In genomic region chr16:82660078-82660645, GRCh38 we compare ENCODE assay signal across 8 cellular contexts. TPM values are rescaled to one million over a fixed set of nuclear protein-coding genes. Genes with fewer than 3 reads are reported as not detected.
DNase-seq lines count a peak whose midpoint lies in the region; ATAC-seq and TF ChIP-seq lines count a peak whose summit lies in the region.

No MANE protein-coding gene starts in this region.

- no peaks in the 10 kb centered on the region for H3K36me3 Mint-ChIP-seq in CD4-positive, alpha-beta T cell (ENCODE audit: low read depth)
- no peaks in the 10 kb centered on the region for H3K36me3 Mint-ChIP-seq in activated naive CD8-positive, alpha-beta T cell treated with anti-CD3 and anti-CD28 coated beads, Interleukin-2, amount 10 ng/mL, durations not matched to agents 7 days and 5 days
- no peaks in the 10 kb centered on the region for H3K36me3 Mint-ChIP-seq in mesothelial cell of epicardium

- intact Hi-C loops in CD4-positive, alpha-beta T cell (cut with DNase I, micrococcal nuclease) = no loop called here
- intact Hi-C loops in tibial artery (cut with DNase I; ENCODE audit: low total_unique reads) = no loop called here

- 35% methylated on average over 8 of the region's 8 CpGs for WGBS in suprapubic skin

- H3K4me1 ChIP-seq in suprapubic skin (peaks cover under 1% of the 10 kb centered on the region), tibial artery (peaks cover 0 to 12% (median 6%) of the 10 kb centered on the region in 4 donors)

- DNase-seq in CD4-positive, alpha-beta T cell = peak in 1 of 10 experiments; percentile 10
- DNase-seq in RPMI7951 (ENCODE audit: low read depth) = peak; percentile 94
- no peak for DNase-seq in activated naive CD8-positive, alpha-beta T cell treated with anti-CD3 and anti-CD28 coated beads, Interleukin-2, amount 10 ng/mL, durations not matched to agents 7 days and 5 days
- peak; percentile 98 for DNase-seq in myocyte (ENCODE audit: low read depth)
- no peak for DNase-seq in mesothelial cell of epicardium (ENCODE audit: low spot score in 2 of 2, unreplicated experiment in 2 of 2)
- no peak for DNase-seq in suprapubic skin (ENCODE audit: low spot score in 2 of 2)
- no peak for DNase-seq in tibial artery
- DNase-seq in iPS-NIHi7 (ENCODE audit: extremely low spot score) = no peak

- H3K27me3 ChIP-seq in CD4-positive, alpha-beta T cell (ENCODE audit: control insufficient read depth, insufficient read depth, low read length) = no peaks in the 10 kb centered on the region
- H3K27me3 ChIP-seq in suprapubic skin (no peaks in the 10 kb centered on the region), tibial artery (no peaks in the 10 kb centered on the region)

- peak; percentile 32 for ATAC-seq in CD4-positive, alpha-beta T cell (ENCODE audit: poor library complexity)
- ATAC-seq in activated naive CD8-positive, alpha-beta T cell treated with anti-CD3 and anti-CD28 coated beads, Interleukin-2, amount 10 ng/mL, durations not matched to agents 7 days and 5 days (ENCODE audit: low read depth) = no peak

- peaks cover 55% of the 10 kb centered on the region for H3K4me1 Mint-ChIP-seq in CD4-positive, alpha-beta T cell (ENCODE audit: low read depth)
- H3K4me1 Mint-ChIP-seq in activated naive CD8-positive, alpha-beta T cell treated with anti-CD3 and anti-CD28 coated beads, Interleukin-2, amount 10 ng/mL, durations not matched to agents 7 days and 5 days = peaks cover 38% of the 10 kb centered on the region
- peaks cover 10% of the 10 kb centered on the region for H3K4me1 Mint-ChIP-seq in mesothelial cell of epicardium

- POLR2A ChIA-PET in CD4-positive, alpha-beta T cell (lab: Charles Lee) = no interaction called here
- POLR2A ChIA-PET in activated naive CD8-positive, alpha-beta T cell treated with anti-CD3 and anti-CD28 coated beads, Interleukin-2, amount 10 ng/mL, durations not matched to agents 7 days and 5 days (lab: Charles Lee) = no interaction called here

- H3K9me3 Mint-ChIP-seq in CD4-positive, alpha-beta T cell = peaks cover 3% of the 10 kb centered on the region
- peaks cover 1% of the 10 kb centered on the region for H3K9me3 Mint-ChIP-seq in activated naive CD8-positive, alpha-beta T cell treated with anti-CD3 and anti-CD28 coated beads, Interleukin-2, amount 10 ng/mL, durations not matched to agents 7 days and 5 days
- no peaks in the 10 kb centered on the region for H3K9me3 Mint-ChIP-seq in mesothelial cell of epicardium

- no peak overlapping the region for H3K27ac ChIP-seq in CD4-positive, alpha-beta T cell (ENCODE audit: low read depth, low read length)
- H3K27ac ChIP-seq in suprapubic skin = no peak overlapping the region
- H3K27ac ChIP-seq in tibial artery = no peak overlapping the region

- H3K4me3 ChIP-seq in suprapubic skin = no peak overlapping the region
- H3K4me3 ChIP-seq in tibial artery = no peak overlapping the region

- no peak for TF ChIP-seq CTCF in CD4-positive, alpha-beta T cell (IDR thresholded peaks at IDR 0.05)
- no peak for TF ChIP-seq CTCF in mesothelial cell of epicardium (IDR thresholded peaks at IDR 0.05; ENCODE audit: unreplicated experiment)
- no peak for TF ChIP-seq CTCF in suprapubic skin (IDR thresholded peaks at IDR 0.05)
- TF ChIP-seq CTCF in tibial artery (IDR thresholded peaks at IDR 0.05) = no peak

- peak overlapping the region; percentile 58 for H3K4me3 Mint-ChIP-seq in CD4-positive, alpha-beta T cell
- H3K4me3 Mint-ChIP-seq in activated naive CD8-positive, alpha-beta T cell treated with anti-CD3 and anti-CD28 coated beads, Interleukin-2, amount 10 ng/mL, durations not matched to agents 7 days and 5 days = peak overlapping the region; percentile 59
- H3K4me3 Mint-ChIP-seq in mesothelial cell of epicardium = no peak overlapping the region

- no peak for TF ChIP-seq POLR2A in suprapubic skin (IDR thresholded peaks at IDR 0.05)

- H3K27ac Mint-ChIP-seq in CD4-positive, alpha-beta T cell = peak overlapping the region; percentile 80
- H3K27ac Mint-ChIP-seq in activated naive CD8-positive, alpha-beta T cell treated with anti-CD3 and anti-CD28 coated beads, Interleukin-2, amount 10 ng/mL, durations not matched to agents 7 days and 5 days = peak overlapping the region; percentile 49
- no peak overlapping the region for H3K27ac Mint-ChIP-seq in mesothelial cell of epicardium

- H3K9me3 ChIP-seq in CD4-positive, alpha-beta T cell (ENCODE audit: control insufficient read depth, low read length) = no peaks in the 10 kb centered on the region
- H3K9me3 ChIP-seq in suprapubic skin (no peaks in the 10 kb centered on the region), tibial artery (no peaks in the 10 kb centered on the region)

- no peaks in the 10 kb centered on the region for H3K27me3 Mint-ChIP-seq in CD4-positive, alpha-beta T cell
- no peaks in the 10 kb centered on the region for H3K27me3 Mint-ChIP-seq in activated naive CD8-positive, alpha-beta T cell treated with anti-CD3 and anti-CD28 coated beads, Interleukin-2, amount 10 ng/mL, durations not matched to agents 7 days and 5 days
- peaks cover 2% of the 10 kb centered on the region for H3K27me3 Mint-ChIP-seq in mesothelial cell of epicardium (ENCODE audit: low read depth)

- CTCF ChIA-PET in CD4-positive, alpha-beta T cell (lab: Charles Lee) = interaction anchor here (1.2 kb wide), 1 partner anchor 21 kb away, joined by 4 read pairs; no protein-coding TSS in a partner anchor

- H3K36me3 ChIP-seq in suprapubic skin (no peaks in the 10 kb centered on the region), tibial artery (no peaks in the 10 kb centered on the region)

- no peak for TF ChIP-seq EP300 in suprapubic skin (IDR thresholded peaks at IDR 0.05)

RNA-seq across cellular contexts. Expression of gene CDH13, which starts 33.4 kb away (rescaled TPM):
- total RNA-seq in CD4-positive, alpha-beta T cell = not detected
- 54.6 and 65.6 TPM in 2 replicates for total RNA-seq in RPMI7951 (2014; rRNA removed; shearing (Covaris generic))
- not detected for total RNA-seq in activated naive CD8-positive, alpha-beta T cell treated with anti-CD3 and anti-CD28 coated beads, Interleukin-2, amount 10 ng/mL, durations not matched to agents 7 days and 5 days
- total RNA-seq in myocyte = 154 and 160 TPM in 2 replicates
- polyA plus RNA-seq in myocyte (2012) = 169 TPM
- total RNA-seq in mesothelial cell of epicardium = 0.54 to 1.0 TPM (median 0.80 TPM) in 3 replicates
- total RNA-seq in suprapubic skin = 100 to 1,000 TPM in 3 of 4 donors, 10 to 100 TPM in 1; 90.4 to 176 (median 139) TPM

Comparison
In these comparisons a context has a peak if more than half of its experiments do, and no peak if none do; other contexts are left out.
1. DNase-seq: peak in RPMI7951 (single experiment) and myocyte (single experiment); none in activated naive CD8-positive, alpha-beta T cell treated with anti-CD3 and anti-CD28 coated beads, Interleukin-2, amount 10 ng/mL, durations not matched to agents 7 days and 5 days (single experiment), mesothelial cell of epicardium (0 of 2), suprapubic skin (0 of 2), tibial artery (0 of 2) and iPS-NIHi7 (single experiment).
2. RNA of gene CDH13, which starts 33.4 kb away (total RNA-seq): 154 to 160 TPM in myocyte, 90.4 to 176 TPM in suprapubic skin and 54.6 to 65.6 TPM in RPMI7951; 0.54 to 1.0 TPM in mesothelial cell of epicardium, not detected in CD4-positive, alpha-beta T cell and not detected in activated naive CD8-positive, alpha-beta T cell treated with anti-CD3 and anti-CD28 coated beads, Interleukin-2, amount 10 ng/mL, durations not matched to agents 7 days and 5 days; every median in the first group is over 10 times any median in the second.